29 cellular contexts compared by ENCODE assay signal in the genomic region with DNA sequence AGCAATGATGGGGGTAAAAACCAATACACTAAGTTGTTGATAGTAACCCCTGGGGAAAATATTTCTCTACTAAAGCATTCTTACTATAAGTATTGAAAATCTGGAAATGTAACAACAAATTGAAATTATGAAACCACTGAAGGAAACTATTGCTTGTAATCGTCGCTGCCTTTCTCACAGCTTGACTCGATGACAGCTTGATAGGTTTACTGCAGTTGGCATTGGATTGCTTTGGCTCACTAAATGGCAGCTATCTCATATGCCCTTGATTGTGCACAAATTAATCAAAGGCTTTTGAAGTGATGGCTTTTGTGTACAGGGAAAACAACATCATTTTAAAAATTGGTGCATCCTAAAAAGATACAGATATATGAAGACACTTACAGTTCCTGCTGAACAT.
"Had no signal": no experiment of that assay in that cellular context is flagged by ENCODE, and none has a peak within 500 bp of the region (broad histone marks: within the 10 kb centered on the region; RNA-seq: fewer than 3 reads in every experiment).

No MANE protein-coding gene starts in this region.

- DNase-seq: activated B cell treated with CpG ODN at 0.5 μM for 24 hours; activated CD4-positive, alpha-beta memory T cell treated with anti-CD3 and anti-CD28 coated beads, Interleukin-2, amount 10 ng/mL, durations not matched to agents 7 days and 5 days; activated CD4-positive, alpha-beta T cell treated with anti-CD3 and anti-CD28 coated beads for 48 hours; activated CD4-positive, alpha-beta T cell treated with anti-CD3 and anti-CD28 coated beads, Interleukin-2, amount 50 U/mL, for 4 hours; activated CD8-positive, alpha-beta memory T cell treated with anti-CD3 and anti-CD28 coated beads for 24 hours; activated effector memory CD4-positive, alpha-beta T cell treated with anti-CD3 and anti-CD28 coated beads, Interleukin-2, amount 50 U/mL, for 16 hours; activated naive CD4-positive, alpha-beta T cell treated with anti-CD3 and anti-CD28 coated beads for 36 hours; activated naive CD8-positive, alpha-beta T cell treated with anti-CD3 and anti-CD28 coated beads for 36 hours; activated naive CD8-positive, alpha-beta T cell treated with anti-CD3 and anti-CD28 coated beads, Interleukin-2, amount 50 U/mL, for 24 hours; activated T-cell treated with anti-CD3 and anti-CD28 coated beads, Interleukin-2, amount 50 U/mL, for 4 hours; adrenal gland; amygdala; aorta; body of pancreas; caudate nucleus; cortex of kidney; dermis blood vessel endothelial cell; effector CD4-positive, alpha-beta T cell; effector memory CD8-positive, alpha-beta T cell; erythroblast; foreskin keratinocyte; gastrocnemius medialis; glutamatergic neuron; heart left ventricle; T-helper 17 cell; T1000; WERI-Rb-1 had no signal

- H3K27ac ChIP-seq: adrenal gland, body of pancreas, esophagus muscularis mucosa, foreskin keratinocyte, gastrocnemius medialis, heart left ventricle, WERI-Rb-1 had no signal

- ATAC-seq: activated CD4-positive, CD25-positive, alpha-beta regulatory T cell treated with anti-CD3 and anti-CD28 coated beads, Interleukin-2, amount 50 U/mL, for 24 hours; activated naive CD8-positive, alpha-beta T cell treated with anti-CD3 and anti-CD28 coated beads, Interleukin-2, amount 50 U/mL, for 24 hours; activated T-cell treated with anti-CD3 and anti-CD28 coated beads, Interleukin-2, amount 50 U/mL, for 4 hours; body of pancreas; effector memory CD8-positive, alpha-beta T cell; foreskin keratinocyte; gastrocnemius medialis; T-helper 17 cell had no signal

- H3K36me3 ChIP-seq: adrenal gland, esophagus muscularis mucosa, gastrocnemius medialis, heart left ventricle, WERI-Rb-1 had no signal

- H3K4me3 ChIP-seq: adrenal gland, body of pancreas, esophagus muscularis mucosa, gastrocnemius medialis, heart left ventricle had no signal

- H3K4me1 ChIP-seq: esophagus muscularis mucosa, gastrocnemius medialis, heart left ventricle had no signal

- H3K27me3 ChIP-seq: adrenal gland, body of pancreas, esophagus muscularis mucosa, foreskin keratinocyte, gastrocnemius medialis had no signal

- H3K9me3 ChIP-seq: adrenal gland, body of pancreas, esophagus muscularis mucosa, gastrocnemius medialis, heart left ventricle had no signal
